9 cellular contexts compared by ENCODE assay signal in genomic region chr12:49674318-49674985, GRCh38. TPM values are rescaled to one million over a fixed set of nuclear protein-coding genes. Genes with fewer than 3 reads are reported as not detected.
DNase-seq lines count a peak whose midpoint lies in the region; ATAC-seq and TF ChIP-seq lines count a peak whose summit lies in the region.
"Had no signal": no experiment of that assay in that cellular context is flagged by ENCODE, and none has a peak within 500 bp of the region (broad histone marks: within the 10 kb centered on the region; RNA-seq: fewer than 3 reads in every experiment).

No MANE protein-coding gene starts in this region.

- TF ChIP-seq POLR2A in sigmoid colon (IDR thresholded peaks at IDR 0.05) (no peak), erythroblast (IDR thresholded peaks at IDR 0.05; ENCODE audit: low read length) (no peak)

- H3K4me3 ChIP-seq in sigmoid colon, result no peak overlapping the region

- DNase-seq in ELR (ENCODE audit: low read depth) (peak; percentile 19), cardiac septum (ENCODE audit: low spot score) (peak; percentile 73), sigmoid colon (no peak), erythroblast (lab: John Stamatoyannopoulos, UW) (no peak), DMS53 treated with DMSO at 0.1 percent for 48 hours (lab: John Stamatoyannopoulos, UW; ENCODE audit: unreplicated experiment) (no peak)
- DNase-seq in activated naive CD8-positive, alpha-beta T cell treated with anti-CD3 and anti-CD28 coated beads for 36 hours, result no peak
- DNase-seq: NCI-H2081 treated with DMSO at 0.1 percent for 48 hours had no signal

- H3K9me3 Mint-ChIP-seq in activated naive CD8-positive, alpha-beta T cell treated with anti-CD3 and anti-CD28 coated beads for 36 hours, result no peaks in the 10 kb centered on the region

- no peaks in the 10 kb centered on the region for H3K36me3 ChIP-seq in sigmoid colon

- peaks cover 0 to 59% (median 49%) of the 10 kb centered on the region in 4 donors for H3K4me1 ChIP-seq in sigmoid colon

- no peaks in the 10 kb centered on the region for H3K9me3 ChIP-seq in sigmoid colon

- 65 to 73% methylated on average over 4 of the region's 4 CpGs for WGBS in sigmoid colon, 2 donors

- peak overlapping the region; percentile 87 to 93 (median 92) for H3K27ac ChIP-seq in sigmoid colon

- H3K4me1 Mint-ChIP-seq in activated naive CD8-positive, alpha-beta T cell treated with anti-CD3 and anti-CD28 coated beads for 36 hours, result peaks cover 76% of the 10 kb centered on the region

- intact Hi-C loops in cardiac septum (cut with DNase I), result loop anchor here (2.0 kb wide), 2 partner anchors 24 to 32 kb away; partner anchors contain the start of gene FMNL3
- intact Hi-C loops in sigmoid colon (cut with DNase I), result no loop called here

- H3K36me3 Mint-ChIP-seq in activated naive CD8-positive, alpha-beta T cell treated with anti-CD3 and anti-CD28 coated beads for 36 hours, result peaks cover 6% of the 10 kb centered on the region

- no peak for TF ChIP-seq EP300 in sigmoid colon (IDR thresholded peaks at IDR 0.05)

- H3K27ac Mint-ChIP-seq in activated naive CD8-positive, alpha-beta T cell treated with anti-CD3 and anti-CD28 coated beads for 36 hours, result peak overlapping the region; percentile 94

- H3K4me3 Mint-ChIP-seq in activated naive CD8-positive, alpha-beta T cell treated with anti-CD3 and anti-CD28 coated beads for 36 hours, result no peak overlapping the region

- H3K27me3 Mint-ChIP-seq in activated naive CD8-positive, alpha-beta T cell treated with anti-CD3 and anti-CD28 coated beads for 36 hours, result no peaks in the 10 kb centered on the region

- H3K27me3 ChIP-seq in sigmoid colon, result no peaks in the 10 kb centered on the region

- ATAC-seq in GM21515 (IDR thresholded peaks at IDR 0.05; ENCODE audit: unreplicated experiment) (no peak), HG03571 (IDR thresholded peaks at IDR 0.05; ENCODE audit: unreplicated experiment) (no peak)

- no peak for TF ChIP-seq CTCF in sigmoid colon (IDR thresholded peaks at IDR 0.05)

RNA-seq across cellular contexts. Expression of gene FMNL3, which starts 32.8 kb away (rescaled TPM):
- total RNA-seq in activated naive CD8-positive, alpha-beta T cell treated with anti-CD3 and anti-CD28 coated beads for 36 hours, result 10 to 100 TPM; 20.3 to 22.3 TPM
- total RNA-seq in cardiac septum, result 19.8 TPM
- 10 to 100 TPM in 2 of 4 donors, 1 to 10 TPM in 2; 9.4 to 12.2 (median 11.0) TPM for total RNA-seq in sigmoid colon
- 10 to 100 TPM in 1 of 3 donors, 1 to 10 TPM in 2; 1.8 to 10.8 (median 2.4) TPM for polyA plus RNA-seq in sigmoid colon

RNA-seq across cellular contexts. Expression of gene PRPF40B, which starts 51.1 kb away (rescaled TPM):
- 1 to 10 TPM; 8.1 to 8.5 TPM for total RNA-seq in activated naive CD8-positive, alpha-beta T cell treated with anti-CD3 and anti-CD28 coated beads for 36 hours
- total RNA-seq in cardiac septum, result 30.1 TPM
- 10 to 100 TPM; 13.3 to 27.5 (median 21.0) TPM for total RNA-seq in sigmoid colon
- polyA plus RNA-seq in sigmoid colon, result 10 to 100 TPM in 1 of 3 donors, 1 to 10 TPM in 2; 1.4 to 11.3 (median 3.6) TPM

Comparison
In these comparisons a context has a peak if more than half of its experiments do, and no peak if none do; other contexts are left out.
1. DNase-seq: peak in ELR (single experiment) and cardiac septum (single experiment); none in activated naive CD8-positive, alpha-beta T cell treated with anti-CD3 and anti-CD28 coated beads for 36 hours (single experiment), sigmoid colon (single experiment), erythroblast (0 of 2) and DMS53 treated with DMSO at 0.1 percent for 48 hours (single experiment).